In the genomic region with DNA sequence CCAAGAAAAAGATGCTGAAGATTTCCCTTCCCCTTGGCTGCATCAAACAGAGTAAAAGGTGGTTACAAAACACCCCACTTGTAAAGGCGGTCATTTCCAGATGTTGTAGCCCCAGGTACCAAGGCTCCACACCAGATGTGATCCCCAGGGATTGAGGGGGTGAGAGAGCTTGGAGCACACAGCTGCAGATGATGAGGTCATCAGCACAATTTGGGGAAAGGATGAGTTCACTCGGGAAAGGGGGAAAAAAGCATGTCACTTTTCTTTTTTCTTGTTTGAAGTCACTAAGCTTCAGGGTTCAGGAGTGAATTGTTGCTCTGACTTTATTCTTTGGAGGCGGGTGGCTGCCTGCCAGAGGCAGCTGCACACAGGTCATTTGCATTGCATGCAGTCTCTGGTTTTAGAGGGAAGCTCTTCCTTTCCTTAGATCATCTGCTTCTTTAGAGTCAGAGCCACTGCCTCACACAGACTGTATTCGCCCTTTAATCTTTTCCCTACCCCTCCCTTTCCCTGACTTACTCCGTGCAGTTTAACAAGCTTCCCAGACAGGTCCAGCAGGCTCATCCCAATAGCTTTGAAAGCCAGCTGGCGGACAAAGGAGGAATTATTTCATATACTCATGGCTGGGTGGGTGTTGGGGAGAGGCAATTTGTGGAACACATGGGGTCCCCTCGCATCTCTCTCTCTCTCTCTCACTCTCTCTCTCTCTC, we compare ENCODE assay signal across 15 cellular contexts.
DNase-seq lines count a peak whose midpoint lies in the region; ATAC-seq and TF ChIP-seq lines count a peak whose summit lies in the region.
"Had no signal": no experiment of that assay in that cellular context is flagged by ENCODE, and none has a peak within 500 bp of the region (broad histone marks: within the 10 kb centered on the region; RNA-seq: fewer than 3 reads in every experiment).

No MANE protein-coding gene starts in this region.

- no peaks in the 10 kb centered on the region for H3K79me2 ChIP-seq in GM23338 (replicated peaks; ENCODE audit: insufficient read depth)

- peak; percentile 47 for DNase-seq in D341Med (ENCODE audit: low spot score)
- DNase-seq in GM23338 (ENCODE audit: low spot score) = peak; percentile 52
- DNase-seq in RWPE2 (ENCODE audit: low spot score) = no peak
- peak; percentile 27 for DNase-seq in left kidney (ENCODE audit: low read depth, low spot score)
- DNase-seq in stimulated activated naive CD8-positive, alpha-beta T cell treated with anti-CD3 and anti-CD28 coated beads, Interleukin-15, amount 100 ng/mL, for 72 hours = no peak
- DNase-seq in left lobe of liver (ENCODE audit: low spot score) = no peak
- DNase-seq: activated CD8-positive, alpha-beta memory T cell treated with anti-CD3 and anti-CD28 coated beads, Interleukin-2, amount 50 U/mL, for 4 hours; H7; naive B cell; NCI-H187 treated with DMSO at 0.1 percent for 48 hours; stimulated activated CD4-positive, alpha-beta T cell treated with anti-CD3 and anti-CD28 coated beads, Interleukin-4, amount 100 ng/mL, for 24 hours had no signal

- H3K4me1 Mint-ChIP-seq in GM23338 = peaks cover 21% of the 10 kb centered on the region; the same call in 2 of the 3 replicates
- peaks cover 26% of the 10 kb centered on the region for H3K4me1 Mint-ChIP-seq in stimulated activated naive CD8-positive, alpha-beta T cell treated with anti-CD3 and anti-CD28 coated beads, Interleukin-15, amount 100 ng/mL, for 72 hours

- ATAC-seq in GM23338 (peak; percentile 91), RWPE2 (ENCODE audit: low read depth) (peak; percentile 40; the same call in 2 of the 3 replicates), GM19035 (IDR thresholded peaks at IDR 0.05; ENCODE audit: unreplicated experiment) (no peak), left lobe of liver (no peak), HG02571 (IDR thresholded peaks at IDR 0.05; ENCODE audit: unreplicated experiment) (no peak)
- ATAC-seq in stimulated activated naive CD8-positive, alpha-beta T cell treated with anti-CD3 and anti-CD28 coated beads, Interleukin-15, amount 100 ng/mL, for 72 hours = no peak

- peaks cover 2% of the 10 kb centered on the region; the same call in 1 of the 3 replicates for H3K36me3 Mint-ChIP-seq in GM23338 (ENCODE audit: low read depth)

- no peaks in the 10 kb centered on the region for H3K36me3 ChIP-seq in GM23338 (ENCODE audit: insufficient read depth)
- no peaks in the 10 kb centered on the region for H3K36me3 ChIP-seq in RWPE2 (ENCODE audit: low read depth)
- H3K36me3 ChIP-seq: BLaER1 treated with 17β-estradiol and CSF1 and Interleukin-3, amounts not matched to agents 10 nM and 100 nM; tibial nerve had no signal

- H3K4me2 ChIP-seq in GM23338 = peak overlapping the region; percentile 37; the same call in 1 of the 2 replicates
- H3K4me2 ChIP-seq: BLaER1 treated with 17β-estradiol and CSF1 and Interleukin-3, amounts not matched to agents 10 nM and 100 nM had no signal

- H3K4me3 ChIP-seq in GM23338 (no peak overlapping the region), RWPE2 (ENCODE audit: severe bottlenecking) (no peak overlapping the region)
- H3K4me3 ChIP-seq: BLaER1 treated with 17β-estradiol and CSF1 and Interleukin-3, amounts not matched to agents 10 nM and 100 nM; tibial nerve had no signal

- no peaks in the 10 kb centered on the region for H3K9me3 ChIP-seq in RWPE2 (ENCODE audit: severe bottlenecking)

- no peaks in the 10 kb centered on the region for H4K20me1 ChIP-seq in GM23338 (replicated peaks; ENCODE audit: insufficient read depth)
- H4K20me1 ChIP-seq: BLaER1 treated with 17β-estradiol and CSF1 and Interleukin-3, amounts not matched to agents 10 nM and 100 nM had no signal

- H2AFZ ChIP-seq in GM23338 = peak overlapping the region; percentile 73

- peaks cover 14% of the 10 kb centered on the region; the same call in 2 of the 3 replicates for H3K9me3 Mint-ChIP-seq in GM23338
- peaks cover 8 to 10% of the 10 kb centered on the region in 2 donors for H3K9me3 Mint-ChIP-seq in stimulated activated naive CD8-positive, alpha-beta T cell treated with anti-CD3 and anti-CD28 coated beads, Interleukin-15, amount 100 ng/mL, for 72 hours

- H3K27me3 ChIP-seq in GM23338 (ENCODE audit: insufficient read depth) (no peaks in the 10 kb centered on the region), RWPE2 (ENCODE audit: insufficient read depth, poor library complexity, severe bottlenecking) (no peaks in the 10 kb centered on the region)
- H3K27me3 ChIP-seq: BLaER1 treated with 17β-estradiol and CSF1 and Interleukin-3, amounts not matched to agents 10 nM and 100 nM; tibial nerve had no signal

- H3K27ac ChIP-seq in GM23338 (ENCODE audit: low read depth) = no peak overlapping the region
- no peak overlapping the region for H3K27ac ChIP-seq in RWPE2 (ENCODE audit: poor library complexity, severe bottlenecking)
- H3K27ac ChIP-seq: BLaER1 treated with 17β-estradiol and CSF1 and Interleukin-3, amounts not matched to agents 10 nM and 100 nM; tibial nerve had no signal

- peaks cover 2% of the 10 kb centered on the region for H3K27me3 Mint-ChIP-seq in GM23338 (ENCODE audit: insufficient read depth, low read depth, poor library complexity)
- peaks cover 9% of the 10 kb centered on the region for H3K27me3 Mint-ChIP-seq in stimulated activated naive CD8-positive, alpha-beta T cell treated with anti-CD3 and anti-CD28 coated beads, Interleukin-15, amount 100 ng/mL, for 72 hours

- no peak overlapping the region for H3K27ac Mint-ChIP-seq in GM23338
- no peak overlapping the region for H3K27ac Mint-ChIP-seq in stimulated activated naive CD8-positive, alpha-beta T cell treated with anti-CD3 and anti-CD28 coated beads, Interleukin-15, amount 100 ng/mL, for 72 hours

- no peaks in the 10 kb centered on the region for H3F3A ChIP-seq in GM23338 (replicated peaks; ENCODE audit: low read depth)

- no peak overlapping the region for H3K4me3 Mint-ChIP-seq in GM23338
- H3K4me3 Mint-ChIP-seq in stimulated activated naive CD8-positive, alpha-beta T cell treated with anti-CD3 and anti-CD28 coated beads, Interleukin-15, amount 100 ng/mL, for 72 hours = no peak overlapping the region

- TF ChIP-seq CTCF in GM23338 (conservative IDR thresholded peaks at IDR 0.05; ENCODE audit: low read depth in 2 of 2) = no peak
- TF ChIP-seq CTCF in RWPE2 (IDR thresholded peaks at IDR 0.05; ENCODE audit: poor library complexity, severe bottlenecking) = no peak

- H3K4me1 ChIP-seq in GM23338 (ENCODE audit: insufficient read depth) = peaks cover 16% of the 10 kb centered on the region
- no peaks in the 10 kb centered on the region for H3K4me1 ChIP-seq in RWPE2 (ENCODE audit: insufficient read depth, poor library complexity, severe bottlenecking)
- H3K4me1 ChIP-seq: tibial nerve had no signal

- no peaks in the 10 kb centered on the region for H3K9me2 ChIP-seq in GM23338 (ENCODE audit: insufficient read depth)

TF ChIP-seq in GM23338, 12 proteins besides CTCF, POLR2A, EP300 and RAD21:
- TF ChIP-seq STAT1 (IDR thresholded peaks at IDR 0.05; ENCODE audit: unreplicated experiment) (no peak), ZNF331 (CRISPR knock-in tag; IDR thresholded peaks at IDR 0.05; ENCODE audit: low read depth) (no peak), ZNF114 (CRISPR knock-in tag; IDR thresholded peaks at IDR 0.05) (no peak), EZH2 (IDR thresholded peaks at IDR 0.05; ENCODE audit: low read depth, unreplicated experiment) (no peak)
TF ChIP-seq in GM23338: peak in this region for 0.

Comparison
In these comparisons a context has a peak if more than half of its experiments do, and no peak if none do; other contexts are left out.
1. DNase-seq: peak in D341Med (single experiment), GM23338 (single experiment) and left kidney (single experiment); none in RWPE2 (single experiment), stimulated activated naive CD8-positive, alpha-beta T cell treated with anti-CD3 and anti-CD28 coated beads, Interleukin-15, amount 100 ng/mL, for 72 hours (0 of 2) and left lobe of liver (single experiment).
2. ATAC-seq: peak in GM23338 (single experiment) and RWPE2 (single experiment); none in GM19035 (single experiment), stimulated activated naive CD8-positive, alpha-beta T cell treated with anti-CD3 and anti-CD28 coated beads, Interleukin-15, amount 100 ng/mL, for 72 hours (single experiment), left lobe of liver (single experiment) and HG02571 (single experiment).